13 cellular contexts compared by ENCODE assay signal in genomic region chr5:52895070-52895469, GRCh38.
A peak's percentile ranks its signal among the peaks of the same experiment; 100 is the strongest.
DNase-seq lines count a peak whose midpoint lies in the region; ATAC-seq and TF ChIP-seq lines count a peak whose summit lies in the region.
"Had no signal": no experiment of that assay in that cellular context is flagged by ENCODE, and none has a peak within 500 bp of the region (broad histone marks: within the 10 kb centered on the region; RNA-seq: fewer than 3 reads in every experiment).

No MANE protein-coding gene starts in this region.

- no peaks in the 10 kb centered on the region for H3K9me3 ChIP-seq in liver (ENCODE audit: control insufficient read depth in 4 of 4, low read length in 3 of 4)
- H3K9me3 ChIP-seq in right lobe of liver, result no peaks in the 10 kb centered on the region
- no peaks in the 10 kb centered on the region for H3K9me3 ChIP-seq in aorta (ENCODE audit: control insufficient read depth, low read length)
- H3K9me3 ChIP-seq: pancreas had no signal

- DNase-seq in right lobe of liver (no peak), fibroblast of villous mesenchyme (ENCODE audit: low read depth) (peak; percentile 71), osteocyte (ENCODE audit: extremely low spot score, unreplicated experiment) (no peak), aorta (no peak), kidney tubule cell (ENCODE audit: low spot score) (no peak)
- DNase-seq in activated T-cell treated with anti-CD3 and anti-CD28 coated beads, Interleukin-2, amount 50 U/mL, for 1 hour, result no peak
- DNase-seq: activated CD8-positive, alpha-beta T cell treated with anti-CD3 and anti-CD28 coated beads for 36 hours; HCEC 1CT; pancreas had no signal

- H3K27ac Mint-ChIP-seq in osteocyte (ENCODE audit: unreplicated experiment), result peak overlapping the region; percentile 63
- H3K27ac Mint-ChIP-seq: activated CD8-positive, alpha-beta T cell treated with anti-CD3 and anti-CD28 coated beads for 36 hours; activated T-helper 2 cell treated with anti-CD3 and anti-CD28 coated beads, Interferon-gamma antibody, Interleukin-2, Interleukin-4, amounts not matched to agents 10 μg/mL and 5 μg/mL and 100 μg/mL, durations not matched to agents 14 hours and 24 hours and 36 hours had no signal

- H3K4me3 ChIP-seq in liver (ENCODE audit: low read depth in 1 of 3, low read length in 3 of 3) (no peak overlapping the region), right lobe of liver (no peak overlapping the region), fibroblast of villous mesenchyme (ENCODE audit: low read depth, low read length) (no peak overlapping the region), aorta (ENCODE audit: low read length in 2 of 2) (no peak overlapping the region)
- H3K4me3 ChIP-seq: GM12878, pancreas had no signal

- TF ChIP-seq POLR2A in right lobe of liver (IDR thresholded peaks at IDR 0.05), result no peak

- TF ChIP-seq CTCF in liver (IDR thresholded peaks at IDR 0.05; ENCODE audit: low read depth, low read length, missing input control) (no peak), right lobe of liver (IDR thresholded peaks at IDR 0.05) (no peak), fibroblast of villous mesenchyme (IDR thresholded peaks at IDR 0.05; ENCODE audit: insufficient read depth, low read depth, low read length) (no peak), osteocyte (IDR thresholded peaks at IDR 0.05) (no peak)

- H3K27me3 ChIP-seq in liver (ENCODE audit: control insufficient read depth in 4 of 4, insufficient read depth in 4 of 4, low read length in 3 of 4) (no peaks in the 10 kb centered on the region), right lobe of liver (no peaks in the 10 kb centered on the region), aorta (ENCODE audit: control insufficient read depth in 1 of 2, insufficient read depth in 2 of 2, low read length in 1 of 2) (no peaks in the 10 kb centered on the region)
- H3K27me3 ChIP-seq: pancreas had no signal

- H3K27me3 Mint-ChIP-seq in osteocyte (ENCODE audit: unreplicated experiment), result no peaks in the 10 kb centered on the region
- H3K27me3 Mint-ChIP-seq: activated CD8-positive, alpha-beta T cell treated with anti-CD3 and anti-CD28 coated beads for 36 hours had no signal

- H3K4me1 ChIP-seq in liver (ENCODE audit: control insufficient read depth in 4 of 4, insufficient read depth in 4 of 4, low read length in 3 of 4), result peaks cover 3 to 10% (median 6%) of the 10 kb centered on the region in 4 donors
- peaks cover 0 to 32% (median 5%) of the 10 kb centered on the region in 4 donors for H3K4me1 ChIP-seq in right lobe of liver
- peaks cover 11 to 19% of the 10 kb centered on the region in 2 donors for H3K4me1 ChIP-seq in aorta (ENCODE audit: control insufficient read depth in 1 of 2, insufficient read depth in 2 of 2, low read length in 2 of 2)

- no peak overlapping the region for H3K9ac ChIP-seq in liver (ENCODE audit: low read depth in 1 of 2, low read length in 2 of 2)

- WGBS in liver, result 77% methylated on average over 2 of the region's 2 CpGs
- WGBS in right lobe of liver (ENCODE audit: insufficient coverage, low coverage, low lambda C conversion rate, missing lambda C conversion rate), result 77% methylated on average over 2 of the region's 2 CpGs
- 3 to 7% methylated on average over 2 of the region's 2 CpGs for WGBS in aorta, 2 donors

- H3K36me3 ChIP-seq in liver (ENCODE audit: control insufficient read depth in 4 of 4, insufficient read depth in 3 of 4, low read depth in 1 of 4, low read length in 3 of 4) (peaks cover 3 to 25% (median 9%) of the 10 kb centered on the region in 4 donors), right lobe of liver (peaks cover 0 to 7% (median 0%) of the 10 kb centered on the region in 4 donors), aorta (ENCODE audit: control insufficient read depth in 1 of 2, insufficient read depth in 2 of 2, low read length in 1 of 2) (peaks cover 0 to 3% of the 10 kb centered on the region in 2 donors)
- H3K36me3 ChIP-seq: pancreas had no signal

- no peak overlapping the region for H3K4me3 Mint-ChIP-seq in osteocyte (ENCODE audit: unreplicated experiment)
- H3K4me3 Mint-ChIP-seq: activated CD8-positive, alpha-beta T cell treated with anti-CD3 and anti-CD28 coated beads for 36 hours had no signal

- intact Hi-C loops in right lobe of liver (cut with DNase I), result loop anchor here in 1 of 2 donors (10.0 kb wide), 1 partner anchor 110 kb away; the partner anchor contains the start of genes ITGA1 and PELO
- intact Hi-C loops in aorta (cut with DNase I), result loop anchor here (10.0 kb wide), 2 partner anchors 50 to 90 kb away; no protein-coding TSS in a partner anchor

- H3K4me1 Mint-ChIP-seq in osteocyte (ENCODE audit: unreplicated experiment), result peaks cover 75% of the 10 kb centered on the region

- peaks cover 22% of the 10 kb centered on the region for H3K36me3 Mint-ChIP-seq in osteocyte (ENCODE audit: unreplicated experiment)

- ATAC-seq in right lobe of liver (no peak), aorta (ENCODE audit: low FRiP score) (peak; percentile 75), GM21529 (IDR thresholded peaks at IDR 0.05; ENCODE audit: unreplicated experiment) (no peak)
- ATAC-seq: activated CD8-positive, alpha-beta T cell treated with anti-CD3 and anti-CD28 coated beads for 36 hours; GM12878; pancreas had no signal

- H3K9me3 Mint-ChIP-seq in osteocyte (ENCODE audit: unreplicated experiment), result no peaks in the 10 kb centered on the region
- H3K9me3 Mint-ChIP-seq: activated CD8-positive, alpha-beta T cell treated with anti-CD3 and anti-CD28 coated beads for 36 hours; activated T-helper 2 cell treated with anti-CD3 and anti-CD28 coated beads, Interferon-gamma antibody, Interleukin-2, Interleukin-4, amounts not matched to agents 10 μg/mL and 5 μg/mL and 100 μg/mL, durations not matched to agents 14 hours and 24 hours and 36 hours had no signal

- no peak for TF ChIP-seq RAD21 in liver (IDR thresholded peaks at IDR 0.05)

- no peak overlapping the region for H3K27ac ChIP-seq in liver (ENCODE audit: low read depth in 1 of 2, low read length in 2 of 2)
- no peak overlapping the region for H3K27ac ChIP-seq in right lobe of liver
- peak overlapping the region; percentile 80 to 82 for H3K27ac ChIP-seq in aorta (ENCODE audit: low read depth in 1 of 2, low read length in 2 of 2)
- H3K27ac ChIP-seq: pancreas had no signal

TF ChIP-seq in liver, 16 proteins besides CTCF, POLR2A, EP300 and RAD21:
- no peak for TF ChIP-seq REST (IDR thresholded peaks at IDR 0.05)
- TF ChIP-seq NR2F2 (IDR thresholded peaks at IDR 0.05), result peak; percentile 26

Comparison
In these comparisons a context has a peak if more than half of its experiments do, and no peak if none do; other contexts are left out.
1. H3K27ac ChIP-seq: peak in aorta (2 of 2); none in liver (0 of 2) and right lobe of liver (0 of 3).